1 cellular context compared by ENCODE assay signal in genomic region chr20:47269309-47270165, GRCh38.
TF ChIP-seq lines count a peak whose summit lies in the region.

No MANE protein-coding gene starts in this region.

TF ChIP-seq in GM12878, 131 proteins besides CTCF, POLR2A, EP300 and RAD21 (continued from another document):
- TF ChIP-seq BCL3 (IDR thresholded peaks at IDR 0.05; ENCODE audit: borderline replicate concordance, insufficient read depth, low read depth, low read length, poor library complexity, severe bottlenecking): no peak
- no peak for TF ChIP-seq BACH1 (IDR thresholded peaks at IDR 0.05; ENCODE audit: borderline replicate concordance)
